9 cellular contexts compared by ENCODE assay signal in the genomic region with DNA sequence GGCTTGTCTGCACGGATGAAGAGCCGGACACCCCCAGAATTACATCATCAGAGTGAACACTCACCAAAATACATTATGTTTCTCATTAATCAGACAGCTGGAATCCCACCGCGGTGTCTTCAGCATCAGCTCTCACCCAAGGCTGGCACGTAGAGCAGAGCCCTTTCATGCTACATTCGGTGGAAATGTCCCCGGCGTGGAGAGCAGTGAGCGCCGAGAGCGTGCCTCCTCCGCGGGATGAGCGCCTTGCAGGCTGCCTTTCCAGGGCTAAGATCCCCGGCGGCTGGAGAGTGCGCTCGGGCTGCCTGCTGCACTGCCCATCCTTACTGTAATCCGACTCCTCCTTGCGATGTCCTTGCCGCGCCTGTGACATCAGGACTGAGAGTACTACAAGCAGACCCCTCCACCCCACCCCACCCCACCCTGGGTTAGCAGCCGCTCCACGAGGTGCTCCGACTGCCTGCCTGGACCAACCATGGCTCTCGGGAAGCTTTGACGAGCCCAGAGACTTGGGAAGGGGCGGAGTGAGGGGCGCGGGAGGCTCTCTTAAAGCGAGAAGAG. TPM values are rescaled to one million over a fixed set of nuclear protein-coding genes. Genes with fewer than 3 reads are reported as not detected.
DNase-seq lines count a peak whose midpoint lies in the region; ATAC-seq lines count a peak whose summit lies in the region.
"Had no signal": no experiment of that assay in that cellular context is flagged by ENCODE, and none has a peak within 500 bp of the region (broad histone marks: within the 10 kb centered on the region; RNA-seq: fewer than 3 reads in every experiment).

ZNF385D (minus strand) TSS at position 380 of the 561 bp plus-strand sequence; CDS start at position 86, 294 bp downstream.

- H3K36me3 Mint-ChIP-seq in immature natural killer cell: no peaks in the 10 kb centered on the region

- WGBS in adipose tissue, 3 donors: 2 to 6% (median 3%) methylated on average over 31 of the region's 31 CpGs
- no CpG with 5 or more reads among the region's 31 CpGs for WGBS in trophoblast cell (ENCODE audit: extremely low coverage, insufficient coverage, insufficient read length)

- H3K9me3 Mint-ChIP-seq in immature natural killer cell: peaks cover 8 to 22% (median 11%) of the 10 kb centered on the region in 6 donors

- H3K4ac ChIP-seq in trophoblast cell (ENCODE audit: low read depth, low read length): no peak within 1 kb of the TSS

- no peak within 1 kb of the TSS for H2BK12ac ChIP-seq in trophoblast cell (ENCODE audit: low read length)

- peak; percentile 84 to 88 for ATAC-seq in left cardiac atrium
- ATAC-seq in HG02885 (IDR thresholded peaks at IDR 0.05; ENCODE audit: poor library complexity, unreplicated experiment): no peak
- ATAC-seq: left colon had no signal

- H3K14ac ChIP-seq in trophoblast cell (ENCODE audit: low read length): no peak within 1 kb of the TSS

- H3K36me3 ChIP-seq in trophoblast cell (ENCODE audit: control insufficient read depth in 1 of 2, insufficient read depth in 2 of 2, low read length in 2 of 2): peaks cover 0 to 2% of the 10 kb centered on the region in 2 experiments

- no peak within 1 kb of the TSS for H3K9ac ChIP-seq in trophoblast cell (ENCODE audit: low read length)

- H3K18ac ChIP-seq in trophoblast cell (ENCODE audit: low read length): no peak within 1 kb of the TSS

- no peak within 1 kb of the TSS for H4K12ac ChIP-seq in trophoblast cell (ENCODE audit: low read depth, low read length)

- peak within 1 kb of the TSS; percentile 78 for H3K4me2 ChIP-seq in trophoblast cell (ENCODE audit: low read length)

- H3K9me3 ChIP-seq in trophoblast cell (ENCODE audit: insufficient read depth, low read depth, low read length): no peaks in the 10 kb centered on the region

- H3K4me3 ChIP-seq in trophoblast cell (ENCODE audit: low read depth, low read length): peak within 1 kb of the TSS; percentile 44

- H2AK5ac ChIP-seq in trophoblast cell (ENCODE audit: low read length): no peak within 1 kb of the TSS

- DNase-seq in ELR (ENCODE audit: low read depth): peak; percentile 1
- DNase-seq in left cardiac atrium: peak; percentile 61
- DNase-seq in trophoblast cell: no peak
- DNase-seq in MV-4-11 (lab: John Stamatoyannopoulos, UW): no peak
- no peak for DNase-seq in immature natural killer cell
- no peak for DNase-seq in HUDEP-2 (lab: John Stamatoyannopoulos, UW; ENCODE audit: unreplicated experiment in 76 of 76)

- no peak within 1 kb of the TSS for H3K27ac Mint-ChIP-seq in immature natural killer cell

- H3K4me1 Mint-ChIP-seq in immature natural killer cell: no peaks in the 10 kb centered on the region

- H4K91ac ChIP-seq in trophoblast cell (ENCODE audit: low read depth, low read length): no peak within 1 kb of the TSS

- intact Hi-C loops in left cardiac atrium (cut with DNase I): loop anchor here in 1 of 2 donors (5.0 kb wide), 1 partner anchor 141 kb away; no protein-coding TSS in a partner anchor

- no peak within 1 kb of the TSS for H2BK5ac ChIP-seq in trophoblast cell (ENCODE audit: low read depth, low read length, poor library complexity)

- H2AFZ ChIP-seq in trophoblast cell (ENCODE audit: insufficient read depth, low read length, poor library complexity): no peak within 1 kb of the TSS

- H3K4me3 Mint-ChIP-seq in immature natural killer cell: no peak within 1 kb of the TSS

- peaks cover 4% of the 10 kb centered on the region for H3K27me3 ChIP-seq in trophoblast cell (ENCODE audit: insufficient read depth, low read length)

- peak within 1 kb of the TSS; percentile 32 for H3K27ac ChIP-seq in adipose tissue (ENCODE audit: low read depth, low read length)
- no peak within 1 kb of the TSS for H3K27ac ChIP-seq in trophoblast cell (ENCODE audit: low read depth, low read length)

- no peak within 1 kb of the TSS for H4K8ac ChIP-seq in trophoblast cell (ENCODE audit: low read depth, low read length)

- H3K23ac ChIP-seq in trophoblast cell (ENCODE audit: low read length): no peak within 1 kb of the TSS

- H2BK120ac ChIP-seq in trophoblast cell (ENCODE audit: insufficient read depth, low read length, poor library complexity): no peak within 1 kb of the TSS

- peaks cover 0 to 5% (median 3%) of the 10 kb centered on the region in 3 donors for H3K27me3 Mint-ChIP-seq in immature natural killer cell (ENCODE audit: low read depth in 3 of 3)

- H3K79me2 ChIP-seq in trophoblast cell (ENCODE audit: control insufficient read depth, insufficient read depth, low read length, poor library complexity): no peaks in the 10 kb centered on the region

- H3K79me1 ChIP-seq in trophoblast cell (ENCODE audit: low read length): no peaks in the 10 kb centered on the region

- no peaks in the 10 kb centered on the region for H3K4me1 ChIP-seq in trophoblast cell (ENCODE audit: control insufficient read depth in 1 of 2, insufficient read depth in 2 of 2, low read length in 2 of 2)

RNA-seq across cellular contexts. Expression of gene ZNF385D, which starts in this region (rescaled TPM):
- 1 to 10 TPM in 2 of 3 donors, under 1 TPM in 1; 0.49 to 3.9 (median 3.9) TPM for polyA plus RNA-seq in adipose tissue
- 1 to 10 TPM; 7.4 to 7.6 TPM for total RNA-seq in left cardiac atrium
- polyA plus RNA-seq in trophoblast cell (2013): 0.19 and 0.26 TPM in 2 replicates
- under 1 TPM in 1 of 3 donors, not detected in 2; 0.42 TPM for polyA plus RNA-seq in immature natural killer cell

Comparison
In these comparisons a context has a peak if more than half of its experiments do, and no peak if none do; other contexts are left out.
1. DNase-seq: peak in ELR (single experiment) and left cardiac atrium (single experiment); none in trophoblast cell (0 of 2), MV-4-11 (single experiment), immature natural killer cell (0 of 3) and HUDEP-2 (0 of 76).